In the genomic region with DNA sequence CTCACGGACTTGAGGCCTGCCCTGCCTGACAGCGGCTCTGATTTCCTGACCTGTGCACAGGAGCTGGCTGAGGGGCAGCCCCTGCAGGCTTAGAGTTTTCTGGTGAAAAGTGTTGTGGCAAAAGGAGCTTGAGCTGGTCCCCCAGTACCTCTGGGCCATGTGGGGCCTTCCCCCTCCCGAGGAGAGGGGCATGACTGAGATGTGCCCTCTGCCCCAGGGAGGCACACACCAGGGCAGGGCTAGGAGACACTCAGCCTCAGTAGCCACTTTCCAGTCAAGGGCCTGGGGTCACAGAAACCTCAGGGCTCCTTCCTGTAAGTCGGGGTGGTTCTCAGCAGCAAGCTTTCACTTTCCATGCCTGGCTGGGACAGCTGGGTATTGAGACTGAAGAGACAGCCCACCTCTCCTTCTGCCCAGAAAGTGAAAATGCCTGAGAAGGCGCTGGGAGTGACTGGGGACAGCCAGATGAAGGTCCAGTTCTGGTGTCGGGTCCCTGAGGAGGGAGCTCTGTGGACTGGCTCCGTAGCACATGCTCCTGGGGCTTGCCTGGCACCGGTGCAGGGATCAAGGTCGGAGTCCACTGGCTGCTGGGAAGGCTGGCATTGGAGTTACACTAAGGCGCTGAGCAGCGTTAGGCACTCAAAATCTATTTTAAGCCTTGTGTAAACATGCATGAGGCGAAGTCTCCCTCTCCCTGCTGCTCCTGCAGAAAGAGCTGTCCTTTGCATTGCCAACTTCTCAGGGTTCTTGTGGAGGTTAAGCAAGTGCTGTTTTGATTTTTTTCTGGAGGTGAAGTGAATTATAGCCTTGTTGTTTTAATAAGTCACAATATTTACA, we compare ENCODE assay signal across 1 cellular context.
A peak's percentile ranks its signal among the peaks of the same experiment; 100 is the strongest.
TF ChIP-seq lines count a peak whose summit lies in the region.

No MANE protein-coding gene starts in this region.

TF ChIP-seq in HepG2, 621 proteins besides CTCF, POLR2A, EP300 and RAD21 (continued from another document and continues in another):
- TF ChIP-seq, protein P1, sequence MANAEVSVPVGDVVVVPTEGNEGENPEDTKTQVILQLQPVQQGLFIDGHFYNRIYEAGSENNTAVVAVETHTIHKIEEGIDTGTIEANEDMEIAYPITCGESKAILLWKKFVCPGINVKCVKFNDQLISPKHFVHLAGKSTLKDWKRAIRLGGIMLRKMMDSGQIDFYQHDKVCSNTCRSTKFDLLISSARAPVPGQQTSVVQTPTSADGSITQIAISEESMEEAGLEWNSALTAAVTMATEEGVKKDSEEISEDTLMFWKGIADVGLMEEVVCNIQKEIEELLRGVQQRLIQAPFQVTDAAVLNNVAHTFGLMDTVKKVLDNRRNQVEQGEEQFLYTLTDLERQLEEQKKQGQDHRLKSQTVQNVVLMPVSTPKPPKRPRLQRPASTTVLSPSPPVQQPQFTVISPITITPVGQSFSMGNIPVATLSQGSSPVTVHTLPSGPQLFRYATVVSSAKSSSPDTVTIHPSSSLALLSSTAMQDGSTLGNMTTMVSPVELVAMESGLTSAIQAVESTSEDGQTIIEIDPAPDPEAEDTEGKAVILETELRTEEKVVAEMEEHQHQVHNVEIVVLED (CRISPR knock-in tag; IDR thresholded peaks at IDR 0.05; ENCODE audit: borderline replicate concordance): 0 out of 2 replicates have a peak, but pooled peaks have one; percentile 18
- 0 out of 2 replicates have a peak, but pooled peaks have one; percentile 49 for TF ChIP-seq ZNF792 (CRISPR knock-in tag; IDR thresholded peaks at IDR 0.05)
- TF ChIP-seq ZNF530 (CRISPR knock-in tag; IDR thresholded peaks at IDR 0.05; ENCODE audit: low read depth): no peak
- TF ChIP-seq ZNF713 (CRISPR knock-in tag; IDR thresholded peaks at IDR 0.05): no peak
- TF ChIP-seq, protein P2, sequence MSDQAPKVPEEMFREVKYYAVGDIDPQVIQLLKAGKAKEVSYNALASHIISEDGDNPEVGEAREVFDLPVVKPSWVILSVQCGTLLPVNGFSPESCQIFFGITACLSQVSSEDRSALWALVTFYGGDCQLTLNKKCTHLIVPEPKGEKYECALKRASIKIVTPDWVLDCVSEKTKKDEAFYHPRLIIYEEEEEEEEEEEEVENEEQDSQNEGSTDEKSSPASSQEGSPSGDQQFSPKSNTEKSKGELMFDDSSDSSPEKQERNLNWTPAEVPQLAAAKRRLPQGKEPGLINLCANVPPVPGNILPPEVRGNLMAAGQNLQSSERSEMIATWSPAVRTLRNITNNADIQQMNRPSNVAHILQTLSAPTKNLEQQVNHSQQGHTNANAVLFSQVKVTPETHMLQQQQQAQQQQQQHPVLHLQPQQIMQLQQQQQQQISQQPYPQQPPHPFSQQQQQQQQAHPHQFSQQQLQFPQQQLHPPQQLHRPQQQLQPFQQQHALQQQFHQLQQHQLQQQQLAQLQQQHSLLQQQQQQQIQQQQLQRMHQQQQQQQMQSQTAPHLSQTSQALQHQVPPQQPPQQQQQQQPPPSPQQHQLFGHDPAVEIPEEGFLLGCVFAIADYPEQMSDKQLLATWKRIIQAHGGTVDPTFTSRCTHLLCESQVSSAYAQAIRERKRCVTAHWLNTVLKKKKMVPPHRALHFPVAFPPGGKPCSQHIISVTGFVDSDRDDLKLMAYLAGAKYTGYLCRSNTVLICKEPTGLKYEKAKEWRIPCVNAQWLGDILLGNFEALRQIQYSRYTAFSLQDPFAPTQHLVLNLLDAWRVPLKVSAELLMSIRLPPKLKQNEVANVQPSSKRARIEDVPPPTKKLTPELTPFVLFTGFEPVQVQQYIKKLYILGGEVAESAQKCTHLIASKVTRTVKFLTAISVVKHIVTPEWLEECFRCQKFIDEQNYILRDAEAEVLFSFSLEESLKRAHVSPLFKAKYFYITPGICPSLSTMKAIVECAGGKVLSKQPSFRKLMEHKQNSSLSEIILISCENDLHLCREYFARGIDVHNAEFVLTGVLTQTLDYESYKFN (CRISPR knock-in tag; conservative IDR thresholded peaks at IDR 0.05): peak; percentile 56
- TF ChIP-seq KDM3A (CRISPR knock-in tag; IDR thresholded peaks at IDR 0.05; ENCODE audit: low read depth): no peak
- no peak for TF ChIP-seq ZNF839 (CRISPR knock-in tag; IDR thresholded peaks at IDR 0.05; ENCODE audit: borderline replicate concordance)
- TF ChIP-seq ZNF724P (CRISPR knock-in tag; IDR thresholded peaks at IDR 0.05; ENCODE audit: borderline replicate concordance): no peak
- TF ChIP-seq TGIF2 (CRISPR knock-in tag; IDR thresholded peaks at IDR 0.05): no peak
- no peak for TF ChIP-seq SSRP1 (CRISPR knock-in tag; IDR thresholded peaks at IDR 0.05)
- no peak for TF ChIP-seq KLF9 (CRISPR knock-in tag; IDR thresholded peaks at IDR 0.05; ENCODE audit: low read depth)
- TF ChIP-seq, protein P3, sequence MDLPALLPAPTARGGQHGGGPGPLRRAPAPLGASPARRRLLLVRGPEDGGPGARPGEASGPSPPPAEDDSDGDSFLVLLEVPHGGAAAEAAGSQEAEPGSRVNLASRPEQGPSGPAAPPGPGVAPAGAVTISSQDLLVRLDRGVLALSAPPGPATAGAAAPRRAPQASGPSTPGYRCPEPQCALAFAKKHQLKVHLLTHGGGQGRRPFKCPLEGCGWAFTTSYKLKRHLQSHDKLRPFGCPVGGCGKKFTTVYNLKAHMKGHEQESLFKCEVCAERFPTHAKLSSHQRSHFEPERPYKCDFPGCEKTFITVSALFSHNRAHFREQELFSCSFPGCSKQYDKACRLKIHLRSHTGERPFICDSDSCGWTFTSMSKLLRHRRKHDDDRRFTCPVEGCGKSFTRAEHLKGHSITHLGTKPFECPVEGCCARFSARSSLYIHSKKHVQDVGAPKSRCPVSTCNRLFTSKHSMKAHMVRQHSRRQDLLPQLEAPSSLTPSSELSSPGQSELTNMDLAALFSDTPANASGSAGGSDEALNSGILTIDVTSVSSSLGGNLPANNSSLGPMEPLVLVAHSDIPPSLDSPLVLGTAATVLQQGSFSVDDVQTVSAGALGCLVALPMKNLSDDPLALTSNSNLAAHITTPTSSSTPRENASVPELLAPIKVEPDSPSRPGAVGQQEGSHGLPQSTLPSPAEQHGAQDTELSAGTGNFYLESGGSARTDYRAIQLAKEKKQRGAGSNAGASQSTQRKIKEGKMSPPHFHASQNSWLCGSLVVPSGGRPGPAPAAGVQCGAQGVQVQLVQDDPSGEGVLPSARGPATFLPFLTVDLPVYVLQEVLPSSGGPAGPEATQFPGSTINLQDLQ (CRISPR knock-in tag; IDR thresholded peaks at IDR 0.05): no peak
- TF ChIP-seq TCF12 (IDR thresholded peaks at IDR 0.05): no peak
- TF ChIP-seq TCF12 (CRISPR knock-in tag; IDR thresholded peaks at IDR 0.05): no peak
- TF ChIP-seq, protein P4, sequence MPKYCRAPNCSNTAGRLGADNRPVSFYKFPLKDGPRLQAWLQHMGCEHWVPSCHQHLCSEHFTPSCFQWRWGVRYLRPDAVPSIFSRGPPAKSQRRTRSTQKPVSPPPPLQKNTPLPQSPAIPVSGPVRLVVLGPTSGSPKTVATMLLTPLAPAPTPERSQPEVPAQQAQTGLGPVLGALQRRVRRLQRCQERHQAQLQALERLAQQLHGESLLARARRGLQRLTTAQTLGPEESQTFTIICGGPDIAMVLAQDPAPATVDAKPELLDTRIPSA (CRISPR knock-in tag; IDR thresholded peaks at IDR 0.05; ENCODE audit: borderline replicate concordance): no peak
- peak; percentile 60; the same call in 1 of the 2 replicates for TF ChIP-seq HIVEP1 (CRISPR knock-in tag; IDR thresholded peaks at IDR 0.05)
- no peak for TF ChIP-seq NFIC (IDR thresholded peaks at IDR 0.05; ENCODE audit: low read length)
- no peak for TF ChIP-seq ZNF235 (CRISPR knock-in tag; IDR thresholded peaks at IDR 0.05; ENCODE audit: borderline replicate concordance)
- TF ChIP-seq, protein P5, sequence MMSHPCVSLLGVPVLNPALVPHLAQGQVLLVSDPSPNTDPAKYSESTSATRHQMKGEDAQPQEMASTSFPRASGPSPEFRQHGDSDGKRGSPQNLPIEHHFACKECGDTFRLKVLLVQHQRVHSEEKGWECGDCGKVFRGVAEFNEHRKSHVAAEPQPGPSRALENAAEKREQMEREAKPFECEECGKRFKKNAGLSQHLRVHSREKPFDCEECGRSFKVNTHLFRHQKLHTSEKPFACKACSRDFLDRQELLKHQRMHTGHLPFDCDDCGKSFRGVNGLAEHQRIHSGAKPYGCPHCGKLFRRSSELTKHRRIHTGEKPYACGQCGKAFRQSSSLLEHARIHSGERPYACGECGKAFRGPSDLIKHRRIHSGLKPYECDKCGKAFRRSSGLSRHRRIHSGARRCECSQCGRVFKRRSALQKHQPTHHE (CRISPR knock-in tag; IDR thresholded peaks at IDR 0.05; ENCODE audit: borderline replicate concordance): no peak
- TF ChIP-seq ZBTB38 (CRISPR knock-in tag; IDR thresholded peaks at IDR 0.05): no peak
- 0 out of 2 replicates have a peak, but pooled peaks have one; percentile 29 for TF ChIP-seq ZSCAN25 (CRISPR knock-in tag; IDR thresholded peaks at IDR 0.05)
- TF ChIP-seq, protein P6, sequence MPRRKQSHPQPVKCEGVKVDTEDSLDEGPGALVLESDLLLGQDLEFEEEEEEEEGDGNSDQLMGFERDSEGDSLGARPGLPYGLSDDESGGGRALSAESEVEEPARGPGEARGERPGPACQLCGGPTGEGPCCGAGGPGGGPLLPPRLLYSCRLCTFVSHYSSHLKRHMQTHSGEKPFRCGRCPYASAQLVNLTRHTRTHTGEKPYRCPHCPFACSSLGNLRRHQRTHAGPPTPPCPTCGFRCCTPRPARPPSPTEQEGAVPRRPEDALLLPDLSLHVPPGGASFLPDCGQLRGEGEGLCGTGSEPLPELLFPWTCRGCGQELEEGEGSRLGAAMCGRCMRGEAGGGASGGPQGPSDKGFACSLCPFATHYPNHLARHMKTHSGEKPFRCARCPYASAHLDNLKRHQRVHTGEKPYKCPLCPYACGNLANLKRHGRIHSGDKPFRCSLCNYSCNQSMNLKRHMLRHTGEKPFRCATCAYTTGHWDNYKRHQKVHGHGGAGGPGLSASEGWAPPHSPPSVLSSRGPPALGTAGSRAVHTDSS (CRISPR knock-in tag; conservative IDR thresholded peaks at IDR 0.05): no peak
- no peak for TF ChIP-seq ZNF790 (CRISPR knock-in tag; IDR thresholded peaks at IDR 0.05; ENCODE audit: borderline replicate concordance)
- 0 out of 2 replicates have a peak, but pooled peaks have one; percentile 41 for TF ChIP-seq REPIN1 (CRISPR knock-in tag; IDR thresholded peaks at IDR 0.05; ENCODE audit: borderline replicate concordance, low read depth)
- TF ChIP-seq, protein P7, sequence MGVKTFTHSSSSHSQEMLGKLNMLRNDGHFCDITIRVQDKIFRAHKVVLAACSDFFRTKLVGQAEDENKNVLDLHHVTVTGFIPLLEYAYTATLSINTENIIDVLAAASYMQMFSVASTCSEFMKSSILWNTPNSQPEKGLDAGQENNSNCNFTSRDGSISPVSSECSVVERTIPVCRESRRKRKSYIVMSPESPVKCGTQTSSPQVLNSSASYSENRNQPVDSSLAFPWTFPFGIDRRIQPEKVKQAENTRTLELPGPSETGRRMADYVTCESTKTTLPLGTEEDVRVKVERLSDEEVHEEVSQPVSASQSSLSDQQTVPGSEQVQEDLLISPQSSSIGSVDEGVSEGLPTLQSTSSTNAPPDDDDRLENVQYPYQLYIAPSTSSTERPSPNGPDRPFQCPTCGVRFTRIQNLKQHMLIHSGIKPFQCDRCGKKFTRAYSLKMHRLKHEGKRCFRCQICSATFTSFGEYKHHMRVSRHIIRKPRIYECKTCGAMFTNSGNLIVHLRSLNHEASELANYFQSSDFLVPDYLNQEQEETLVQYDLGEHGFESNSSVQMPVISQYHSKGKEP (CRISPR knock-in tag; IDR thresholded peaks at IDR 0.05): no peak
- TF ChIP-seq RFX5 (IDR thresholded peaks at IDR 0.05; ENCODE audit: low read depth, low read length): no peak
- TF ChIP-seq GTF2F1 (IDR thresholded peaks at IDR 0.05; ENCODE audit: low read length): no peak
- TF ChIP-seq, protein P8, sequence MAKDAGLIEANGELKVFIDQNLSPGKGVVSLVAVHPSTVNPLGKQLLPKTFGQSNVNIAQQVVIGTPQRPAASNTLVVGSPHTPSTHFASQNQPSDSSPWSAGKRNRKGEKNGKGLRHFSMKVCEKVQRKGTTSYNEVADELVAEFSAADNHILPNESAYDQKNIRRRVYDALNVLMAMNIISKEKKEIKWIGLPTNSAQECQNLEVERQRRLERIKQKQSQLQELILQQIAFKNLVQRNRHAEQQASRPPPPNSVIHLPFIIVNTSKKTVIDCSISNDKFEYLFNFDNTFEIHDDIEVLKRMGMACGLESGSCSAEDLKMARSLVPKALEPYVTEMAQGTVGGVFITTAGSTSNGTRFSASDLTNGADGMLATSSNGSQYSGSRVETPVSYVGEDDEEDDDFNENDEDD (CRISPR knock-in tag; IDR thresholded peaks at IDR 0.05; ENCODE audit: borderline replicate concordance): peak; percentile 53; the same call in 1 of the 2 replicates
- TF ChIP-seq ZNF549 (CRISPR knock-in tag; IDR thresholded peaks at IDR 0.05): no peak
- TF ChIP-seq ERF (CRISPR knock-in tag; IDR thresholded peaks at IDR 0.05): no peak
- TF ChIP-seq, protein P9, sequence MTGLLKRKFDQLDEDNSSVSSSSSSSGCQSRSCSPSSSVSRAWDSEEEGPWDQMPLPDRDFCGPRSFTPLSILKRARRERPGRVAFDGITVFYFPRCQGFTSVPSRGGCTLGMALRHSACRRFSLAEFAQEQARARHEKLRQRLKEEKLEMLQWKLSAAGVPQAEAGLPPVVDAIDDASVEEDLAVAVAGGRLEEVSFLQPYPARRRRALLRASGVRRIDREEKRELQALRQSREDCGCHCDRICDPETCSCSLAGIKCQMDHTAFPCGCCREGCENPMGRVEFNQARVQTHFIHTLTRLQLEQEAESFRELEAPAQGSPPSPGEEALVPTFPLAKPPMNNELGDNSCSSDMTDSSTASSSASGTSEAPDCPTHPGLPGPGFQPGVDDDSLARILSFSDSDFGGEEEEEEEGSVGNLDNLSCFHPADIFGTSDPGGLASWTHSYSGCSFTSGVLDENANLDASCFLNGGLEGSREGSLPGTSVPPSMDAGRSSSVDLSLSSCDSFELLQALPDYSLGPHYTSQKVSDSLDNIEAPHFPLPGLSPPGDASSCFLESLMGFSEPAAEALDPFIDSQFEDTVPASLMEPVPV (CRISPR knock-in tag; IDR thresholded peaks at IDR 0.05): 0 out of 2 replicates have a peak, but pooled peaks have one; percentile 35
- peak; percentile 52; the same call in 1 of the 2 replicates for TF ChIP-seq ZNF292 (CRISPR knock-in tag; IDR thresholded peaks at IDR 0.05; ENCODE audit: borderline replicate concordance, low read depth)
- no peak; the same call in 1 of the 2 replicates for TF ChIP-seq DR1 (CRISPR knock-in tag; IDR thresholded peaks at IDR 0.05)
- TF ChIP-seq TRIM24 (CRISPR knock-in tag; IDR thresholded peaks at IDR 0.05): no peak
- no peak for TF ChIP-seq MATR3 (CRISPR knock-in tag; IDR thresholded peaks at IDR 0.05)
- no peak for TF ChIP-seq MED13 (CRISPR knock-in tag; IDR thresholded peaks at IDR 0.05)
- no peak for TF ChIP-seq ZNF432 (CRISPR knock-in tag; IDR thresholded peaks at IDR 0.05; ENCODE audit: borderline replicate concordance)
- no peak for TF ChIP-seq NCOA5 (CRISPR knock-in tag; IDR thresholded peaks at IDR 0.05)
- TF ChIP-seq, protein P10, sequence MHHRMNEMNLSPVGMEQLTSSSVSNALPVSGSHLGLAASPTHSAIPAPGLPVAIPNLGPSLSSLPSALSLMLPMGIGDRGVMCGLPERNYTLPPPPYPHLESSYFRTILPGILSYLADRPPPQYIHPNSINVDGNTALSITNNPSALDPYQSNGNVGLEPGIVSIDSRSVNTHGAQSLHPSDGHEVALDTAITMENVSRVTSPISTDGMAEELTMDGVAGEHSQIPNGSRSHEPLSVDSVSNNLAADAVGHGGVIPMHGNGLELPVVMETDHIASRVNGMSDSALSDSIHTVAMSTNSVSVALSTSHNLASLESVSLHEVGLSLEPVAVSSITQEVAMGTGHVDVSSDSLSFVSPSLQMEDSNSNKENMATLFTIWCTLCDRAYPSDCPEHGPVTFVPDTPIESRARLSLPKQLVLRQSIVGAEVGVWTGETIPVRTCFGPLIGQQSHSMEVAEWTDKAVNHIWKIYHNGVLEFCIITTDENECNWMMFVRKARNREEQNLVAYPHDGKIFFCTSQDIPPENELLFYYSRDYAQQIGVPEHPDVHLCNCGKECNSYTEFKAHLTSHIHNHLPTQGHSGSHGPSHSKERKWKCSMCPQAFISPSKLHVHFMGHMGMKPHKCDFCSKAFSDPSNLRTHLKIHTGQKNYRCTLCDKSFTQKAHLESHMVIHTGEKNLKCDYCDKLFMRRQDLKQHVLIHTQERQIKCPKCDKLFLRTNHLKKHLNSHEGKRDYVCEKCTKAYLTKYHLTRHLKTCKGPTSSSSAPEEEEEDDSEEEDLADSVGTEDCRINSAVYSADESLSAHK (CRISPR knock-in tag; IDR thresholded peaks at IDR 0.05; ENCODE audit: borderline replicate concordance): no peak
